ENCODE assay signal across 8 cellular contexts in the genomic region with DNA sequence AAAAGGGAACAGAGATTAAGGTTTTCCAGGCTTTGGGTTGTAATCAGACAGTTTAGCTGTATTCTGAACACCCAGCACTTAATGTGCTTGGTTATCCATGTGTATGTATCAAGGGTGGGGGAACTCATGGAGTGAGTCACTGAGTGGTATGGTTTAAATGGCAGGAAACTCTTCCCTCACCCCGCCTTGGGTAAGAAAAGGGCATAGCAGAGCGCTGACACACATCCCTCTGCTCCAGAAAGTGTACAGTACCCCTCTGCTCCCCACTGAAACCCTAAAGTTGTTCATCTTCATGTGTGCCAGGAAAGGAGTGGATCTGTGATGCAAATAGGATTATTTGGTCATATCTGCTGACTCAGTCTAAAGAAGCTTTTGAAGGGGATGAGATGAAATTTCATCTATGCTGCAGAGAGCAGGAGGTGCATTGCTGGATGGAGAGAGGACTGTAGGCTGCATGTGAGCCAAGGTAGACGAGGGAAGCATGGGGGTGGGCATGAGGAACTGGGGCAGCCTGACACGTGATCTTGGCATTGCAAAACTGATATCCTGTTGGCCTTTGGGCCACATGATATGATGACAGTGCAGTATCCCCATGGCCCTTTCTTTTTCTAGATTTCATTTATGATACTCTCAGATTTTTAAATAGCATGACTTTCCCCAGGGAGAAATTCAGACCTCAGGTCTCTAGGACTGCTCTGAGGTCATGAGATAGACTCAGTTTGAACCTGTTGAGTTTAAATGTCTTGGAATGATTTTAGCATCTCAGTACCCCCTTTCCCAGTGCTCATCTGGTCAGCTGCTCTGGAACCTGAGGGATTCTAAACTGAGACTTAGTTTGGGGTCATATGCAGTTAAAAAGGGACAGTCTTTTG.
DNase-seq lines count a peak whose midpoint lies in the region; ATAC-seq and TF ChIP-seq lines count a peak whose summit lies in the region.

No MANE protein-coding gene starts in this region.

- dilution Hi-C loops in mammary epithelial cell (cut with HindIII; ENCODE audit: low sequenced_read_pairs): no loop called here

- peaks cover 34% of the 10 kb centered on the region for H3K4me1 ChIP-seq in mammary epithelial cell (ENCODE audit: insufficient read depth, low read length)

- peak; percentile 95 for DNase-seq in EH (ENCODE audit: low read depth)
- DNase-seq in LoVo (ENCODE audit: low spot score): peak; percentile 30
- DNase-seq in mammary epithelial cell: peak; percentile 94
- no peak for DNase-seq in omental fat pad (ENCODE audit: low spot score)
- DNase-seq in HuH-7.5 (ENCODE audit: low spot score): no peak
- DNase-seq in DMS79 treated with DMSO at 0.1 percent for 48 hours (lab: John Stamatoyannopoulos, UW): no peak

- BruUV-seq in mammary epithelial cell (replicated peaks; lab: Mats Ljungman, UMichigan): TSS peak; percentile 75

- 2% methylated on average over 4 of the region's 4 CpGs for WGBS in mammary epithelial cell (ENCODE audit: low coverage, missing lambda C conversion rate)

- intact Hi-C loops in mammary epithelial cell (cut with micrococcal nuclease): loop anchor here (1.0 to 2.0 kb wide), 2 partner anchors 55 to 85 kb away; no protein-coding TSS in a partner anchor

- ATAC-seq in omental fat pad (ENCODE audit: low FRiP score): peak; percentile 89
- ATAC-seq in GM21737 (IDR thresholded peaks at IDR 0.05; ENCODE audit: unreplicated experiment): no peak
- ATAC-seq in GM18861 (IDR thresholded peaks at IDR 0.05; ENCODE audit: unreplicated experiment): no peak

- no peaks in the 10 kb centered on the region for H4K20me1 ChIP-seq in mammary epithelial cell (ENCODE audit: insufficient read depth, low read length)

- no peaks in the 10 kb centered on the region for H3K27me3 ChIP-seq in mammary epithelial cell (ENCODE audit: insufficient read depth, low read length)

- H3K36me3 ChIP-seq in mammary epithelial cell (ENCODE audit: insufficient read depth, low read length): no peaks in the 10 kb centered on the region

- TF ChIP-seq CTCF in mammary epithelial cell (conservative IDR thresholded peaks at IDR 0.05 in 1 of 2, IDR thresholded peaks at IDR 0.05 in 1 of 2; ENCODE audit: extremely low read depth in 1 of 2, insufficient read depth in 1 of 2, low read depth in 1 of 2, low read length in 2 of 2) (no peak), omental fat pad (IDR thresholded peaks at IDR 0.05) (no peak)

- peak overlapping the region; percentile 63 for H3K4me2 ChIP-seq in mammary epithelial cell (ENCODE audit: insufficient read depth, low read depth, low read length)

- CTCF ChIA-PET in mammary epithelial cell (lab: Charles Lee; ENCODE audit: low non-redundant PET): no interaction called here

- in situ Hi-C loops in mammary epithelial cell (cut with MboI; ENCODE audit: low sequenced_read_pairs in 2 of 2): no loop called here

- peak overlapping the region in 2 of 3 experiments; percentile 6 to 28 for H3K4me3 ChIP-seq in mammary epithelial cell (replicated peaks in 1 of 3; ENCODE audit: insufficient read depth in 1 of 3, low read depth in 2 of 3, low read length in 3 of 3)

- H3K27ac ChIP-seq in mammary epithelial cell (ENCODE audit: insufficient read depth, low read depth, low read length): peak overlapping the region; percentile 99

- H2AFZ ChIP-seq in mammary epithelial cell (ENCODE audit: low read depth, low read length): no peak overlapping the region

- H3K79me2 ChIP-seq in mammary epithelial cell (ENCODE audit: insufficient read depth, low read length): peaks cover 9% of the 10 kb centered on the region

- H3K9ac ChIP-seq in mammary epithelial cell (ENCODE audit: insufficient read depth, low read length): peak overlapping the region; percentile 87

- no peaks in the 10 kb centered on the region for H3K9me3 ChIP-seq in mammary epithelial cell (replicated peaks; ENCODE audit: insufficient read depth, low read length)

Comparison
In these comparisons a context has a peak if more than half of its experiments do, and no peak if none do; other contexts are left out.
1. DNase-seq: peak in EH (single experiment), LoVo (single experiment) and mammary epithelial cell (single experiment); none in omental fat pad (single experiment), HuH-7.5 (single experiment) and DMS79 treated with DMSO at 0.1 percent for 48 hours (single experiment).